In genomic region chr11:60913793-60914619, GRCh38 we compare ENCODE assay signal across 8 cellular contexts. TPM values are rescaled to one million over a fixed set of nuclear protein-coding genes. Genes with fewer than 3 reads are reported as not detected.
A peak's percentile ranks its signal among the peaks of the same experiment; 100 is the strongest.
DNase-seq lines count a peak whose midpoint lies in the region; ATAC-seq and TF ChIP-seq lines count a peak whose summit lies in the region.

Gene TMEM109 (plus strand): TSS chr11:60914158. CDS start chr11:60919694, 5,536 bp downstream.

- peak within 1 kb of the TSS; percentile 96 for H3K4me3 Mint-ChIP-seq in activated T-helper 1 cell treated with anti-CD3 and anti-CD28 coated beads, Interleukin-12 subunit alpha, Interleukin-12 subunit beta, Interleukin-2, Interleukin-4 antibody, amounts not matched to agents 30 ng/mL and 10 ng/mL and 1 ng/mL, durations not matched to agents 14 hours and 24 hours and 36 hours
- H3K4me3 Mint-ChIP-seq in naive B cell, result peak within 1 kb of the TSS; percentile 96 to 100 (median 99)
- peak within 1 kb of the TSS; percentile 96 for H3K4me3 Mint-ChIP-seq in stimulated activated effector memory CD8-positive, alpha-beta T cell treated with anti-CD3 and anti-CD28 coated beads, Interleukin-12 subunit alpha, Interleukin-12 subunit beta, amount 100 ng/mL, for 72 hours

- TF ChIP-seq CTCF in fibroblast of lung (conservative IDR thresholded peaks at IDR 0.05 in 1 of 2, IDR thresholded peaks at IDR 0.05 in 1 of 2; ENCODE audit: low read depth in 1 of 2, low read length in 2 of 2), result no peak

- peak within 1 kb of the TSS; percentile 98 for H3K27ac Mint-ChIP-seq in activated T-helper 1 cell treated with anti-CD3 and anti-CD28 coated beads, Interleukin-12 subunit alpha, Interleukin-12 subunit beta, Interleukin-2, Interleukin-4 antibody, amounts not matched to agents 30 ng/mL and 10 ng/mL and 1 ng/mL, durations not matched to agents 14 hours and 24 hours and 36 hours
- H3K27ac Mint-ChIP-seq in naive B cell, result peak within 1 kb of the TSS; percentile 90 to 99 (median 97)
- H3K27ac Mint-ChIP-seq in stimulated activated effector memory CD8-positive, alpha-beta T cell treated with anti-CD3 and anti-CD28 coated beads, Interleukin-12 subunit alpha, Interleukin-12 subunit beta, amount 100 ng/mL, for 72 hours, result peak within 1 kb of the TSS; percentile 97

- H3K27me3 ChIP-seq in fibroblast of lung (ENCODE audit: control insufficient read depth, insufficient read depth, low read length), result peaks cover 14% of the 10 kb centered on the region

- peaks cover 7% of the 10 kb centered on the region for H3K4me1 ChIP-seq in fibroblast of lung (ENCODE audit: control insufficient read depth, extremely low read depth, insufficient read depth, low read length)

- no peaks in the 10 kb centered on the region for H4K20me1 ChIP-seq in fibroblast of lung (ENCODE audit: control insufficient read depth, extremely low read depth, insufficient read depth, low read length)

- peak within 1 kb of the TSS; percentile 96 for H2AFZ ChIP-seq in fibroblast of lung (ENCODE audit: low read length)

- H3K4me2 ChIP-seq in fibroblast of lung (ENCODE audit: extremely low read depth, insufficient read depth, low read length), result peak within 1 kb of the TSS; percentile 99

- peak within 1 kb of the TSS; percentile 78 to 88 (median 84) for H3K4me3 ChIP-seq in fibroblast of lung (replicated peaks in 1 of 4; ENCODE audit: control extremely low read depth in 1 of 4, insufficient read depth in 1 of 4, low read depth in 3 of 4, low read length in 4 of 4)

- peaks cover 12% of the 10 kb centered on the region for H3K27me3 Mint-ChIP-seq in activated T-helper 1 cell treated with anti-CD3 and anti-CD28 coated beads, Interleukin-12 subunit alpha, Interleukin-12 subunit beta, Interleukin-2, Interleukin-4 antibody, amounts not matched to agents 30 ng/mL and 10 ng/mL and 1 ng/mL, durations not matched to agents 14 hours and 24 hours and 36 hours (ENCODE audit: insufficient read depth)
- H3K27me3 Mint-ChIP-seq in naive B cell, result no peaks in the 10 kb centered on the region

- ATAC-seq in GM21825 (IDR thresholded peaks at IDR 0.05; ENCODE audit: unreplicated experiment) (peak; percentile 35), naive B cell (ENCODE audit: low read depth in 2 of 2) (peak; percentile 57 to 60)
- ATAC-seq in stimulated activated effector memory CD8-positive, alpha-beta T cell treated with anti-CD3 and anti-CD28 coated beads, Interleukin-12 subunit alpha, Interleukin-12 subunit beta, amount 100 ng/mL, for 72 hours, result peak; percentile 81

- H3K79me2 ChIP-seq in fibroblast of lung (ENCODE audit: control insufficient read depth, insufficient read depth, low read length), result peaks cover 18% of the 10 kb centered on the region

- H3K9ac ChIP-seq in fibroblast of lung (ENCODE audit: insufficient read depth, low read length), result peak within 1 kb of the TSS; percentile 82

- H3K36me3 ChIP-seq in fibroblast of lung (ENCODE audit: control insufficient read depth, insufficient read depth, low read length), result no peaks in the 10 kb centered on the region

- peak within 1 kb of the TSS; percentile 88 for H3K27ac ChIP-seq in fibroblast of lung (ENCODE audit: insufficient read depth, low read length)

- peaks cover 62% of the 10 kb centered on the region for H3K4me1 Mint-ChIP-seq in activated T-helper 1 cell treated with anti-CD3 and anti-CD28 coated beads, Interleukin-12 subunit alpha, Interleukin-12 subunit beta, Interleukin-2, Interleukin-4 antibody, amounts not matched to agents 30 ng/mL and 10 ng/mL and 1 ng/mL, durations not matched to agents 14 hours and 24 hours and 36 hours (ENCODE audit: low read depth)
- peaks cover 51 to 85% (median 69%) of the 10 kb centered on the region in 3 donors for H3K4me1 Mint-ChIP-seq in naive B cell
- H3K4me1 Mint-ChIP-seq in stimulated activated effector memory CD8-positive, alpha-beta T cell treated with anti-CD3 and anti-CD28 coated beads, Interleukin-12 subunit alpha, Interleukin-12 subunit beta, amount 100 ng/mL, for 72 hours, result peaks cover 65% of the 10 kb centered on the region

- H3K9me3 ChIP-seq in fibroblast of lung (ENCODE audit: control insufficient read depth, insufficient read depth, low read depth, low read length), result no peaks in the 10 kb centered on the region

- DNase-seq in DMS79 (lab: John Stamatoyannopoulos, UW) (peak; percentile 93), LHCN-M2 (ENCODE audit: low read depth) (peak; percentile 90), RPMI7951 (ENCODE audit: low read depth) (peak; percentile 85), fibroblast of lung (ENCODE audit: low read depth in 2 of 2) (peak; percentile 84 to 90), naive B cell (peak; percentile 88)
- peak; percentile 83 for DNase-seq in activated T-helper 1 cell treated with anti-CD3 and anti-CD28 coated beads, Interleukin-12 subunit alpha, Interleukin-12 subunit beta, Interleukin-2, Interleukin-4 antibody, amounts not matched to agents 30 ng/mL and 10 ng/mL and 1 ng/mL, durations not matched to agents 14 hours and 24 hours and 36 hours (ENCODE audit: low spot score)
- DNase-seq in stimulated activated effector memory CD8-positive, alpha-beta T cell treated with anti-CD3 and anti-CD28 coated beads, Interleukin-12 subunit alpha, Interleukin-12 subunit beta, amount 100 ng/mL, for 72 hours (ENCODE audit: low spot score in 2 of 2), result peak; percentile 69 to 94

- intact Hi-C loops in activated T-helper 1 cell treated with anti-CD3 and anti-CD28 coated beads, Interleukin-12 subunit alpha, Interleukin-12 subunit beta, Interleukin-2, Interleukin-4 antibody, amounts not matched to agents 30 ng/mL and 10 ng/mL and 1 ng/mL, durations not matched to agents 14 hours and 24 hours and 36 hours (cut with micrococcal nuclease), result loop anchor here (1.0 to 5.0 kb wide), 4 partner anchors 39 to 517 kb away; partner anchors contain the start of genes SDHAF2 and SLC15A3

- no peaks in the 10 kb centered on the region for H3K9me3 Mint-ChIP-seq in activated T-helper 1 cell treated with anti-CD3 and anti-CD28 coated beads, Interleukin-12 subunit alpha, Interleukin-12 subunit beta, Interleukin-2, Interleukin-4 antibody, amounts not matched to agents 30 ng/mL and 10 ng/mL and 1 ng/mL, durations not matched to agents 14 hours and 24 hours and 36 hours
- peaks cover 0 to 2% (median 0%) of the 10 kb centered on the region in 7 donors for H3K9me3 Mint-ChIP-seq in naive B cell
- H3K9me3 Mint-ChIP-seq in stimulated activated effector memory CD8-positive, alpha-beta T cell treated with anti-CD3 and anti-CD28 coated beads, Interleukin-12 subunit alpha, Interleukin-12 subunit beta, amount 100 ng/mL, for 72 hours, result no peaks in the 10 kb centered on the region

- H3K36me3 Mint-ChIP-seq in activated T-helper 1 cell treated with anti-CD3 and anti-CD28 coated beads, Interleukin-12 subunit alpha, Interleukin-12 subunit beta, Interleukin-2, Interleukin-4 antibody, amounts not matched to agents 30 ng/mL and 10 ng/mL and 1 ng/mL, durations not matched to agents 14 hours and 24 hours and 36 hours (ENCODE audit: low read depth), result peaks cover 9% of the 10 kb centered on the region
- H3K36me3 Mint-ChIP-seq in naive B cell, result no peaks in the 10 kb centered on the region
- H3K36me3 Mint-ChIP-seq in stimulated activated effector memory CD8-positive, alpha-beta T cell treated with anti-CD3 and anti-CD28 coated beads, Interleukin-12 subunit alpha, Interleukin-12 subunit beta, amount 100 ng/mL, for 72 hours, result peaks cover 18% of the 10 kb centered on the region

RNA-seq across cellular contexts. Expression of gene TMEM109, which starts in this region (rescaled TPM):
- 85.0 and 94.1 TPM in 2 replicates for total RNA-seq in LHCN-M2 (2014; rRNA removed)
- polyA plus RNA-seq in LHCN-M2 (2012), result 106 TPM
- total RNA-seq in RPMI7951 (2014; rRNA removed; shearing (Covaris generic)), result 81.6 and 88.6 TPM in 2 replicates
- 138 and 143 TPM in 2 replicates for total RNA-seq in activated T-helper 1 cell treated with anti-CD3 and anti-CD28 coated beads, Interleukin-12 subunit alpha, Interleukin-12 subunit beta, Interleukin-2, Interleukin-4 antibody, amounts not matched to agents 30 ng/mL and 10 ng/mL and 1 ng/mL, durations not matched to agents 14 hours and 24 hours and 36 hours
- 18.7 and 21.5 TPM in 2 replicates for total RNA-seq in fibroblast of lung
- polyA plus RNA-seq in fibroblast of lung, result 34.9 and 42.4 TPM in 2 replicates
- 75.9 and 84.1 TPM in 2 replicates for polyA plus RNA-seq in fibroblast of lung (2012)
- 130 and 134 TPM in 2 replicates for polyA minus RNA-seq in fibroblast of lung (ENCODE audit: low replicate concordance)
- 100 to 1,000 TPM; 286 to 521 (median 315) TPM for polyA plus RNA-seq in naive B cell (ENCODE audit: low read depth in 6 of 6)

Comparison
In these comparisons a context has a peak if more than half of its experiments do, and no peak if none do; other contexts are left out.
1. Peak in every context shown above with its lines: DNase-seq, ATAC-seq, H3K4me3 ChIP-seq and H3K27ac ChIP-seq.